ENCODE assay signal across 18 cellular contexts in the genomic region with DNA sequence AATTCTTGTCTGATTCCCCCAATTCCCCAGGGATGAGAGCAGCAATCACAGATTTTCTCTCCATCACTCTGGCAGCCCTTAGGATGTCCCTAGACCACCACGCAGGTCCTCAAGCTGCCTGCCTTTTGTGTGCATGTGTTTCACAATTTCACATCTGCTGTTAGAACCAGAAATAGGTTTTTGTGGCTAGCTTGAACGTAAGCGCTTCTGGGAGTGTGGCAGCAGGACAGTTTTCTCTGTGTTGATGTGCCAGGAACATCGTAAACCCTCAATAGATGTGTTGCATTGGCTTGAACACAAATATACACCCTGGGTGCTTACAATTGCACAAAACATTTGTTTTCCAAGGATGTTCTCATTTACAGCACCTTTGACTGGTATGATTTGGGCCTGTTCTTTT.
"Had no signal": no experiment of that assay in that cellular context is flagged by ENCODE, and none has a peak within 500 bp of the region (broad histone marks: within the 10 kb centered on the region; RNA-seq: fewer than 3 reads in every experiment).

No MANE protein-coding gene starts in this region.

- H3K9me3 ChIP-seq: left ventricle myocardium inferior, mucosa of descending colon, upper lobe of left lung had no signal

- H3K36me3 Mint-ChIP-seq: activated CD4-positive, alpha-beta memory T cell treated with anti-CD3 and anti-CD28 coated beads for 36 hours; activated CD8-positive, alpha-beta memory T cell treated with anti-CD3 and anti-CD28 coated beads, Interleukin-2, amount 10 ng/mL, durations not matched to agents 7 days and 5 days; natural killer cell had no signal

- H3K4me3 Mint-ChIP-seq: activated CD4-positive, alpha-beta memory T cell treated with anti-CD3 and anti-CD28 coated beads for 36 hours; activated CD8-positive, alpha-beta memory T cell treated with anti-CD3 and anti-CD28 coated beads, Interleukin-2, amount 10 ng/mL, durations not matched to agents 7 days and 5 days; activated T-cell treated with anti-CD3 and anti-CD28 coated beads, Interleukin-2, amount 50 U/mL, for 24 hours; natural killer cell; stimulated activated naive CD8-positive, alpha-beta T cell treated with anti-CD3 and anti-CD28 coated beads, Interleukin-15, Interleukin-2, amounts not matched to agents 100 ng/mL and 50 ng/mL, for 24 hours had no signal

- H3K4me1 ChIP-seq: left ventricle myocardium inferior, upper lobe of left lung had no signal

- H3K27me3 ChIP-seq: upper lobe of left lung had no signal

- DNase-seq: activated CD4-positive, alpha-beta memory T cell treated with anti-CD3 and anti-CD28 coated beads for 36 hours; activated CD8-positive, alpha-beta memory T cell treated with anti-CD3 and anti-CD28 coated beads, Interleukin-2, amount 10 ng/mL, durations not matched to agents 7 days and 5 days; activated effector memory CD4-positive, alpha-beta T cell treated with Interleukin-2 at 50 U/mL for 16 hours; activated naive CD4-positive, alpha-beta T cell treated with anti-CD3 and anti-CD28 coated beads, Interleukin-2, amount 50 U/mL, for 16 hours; activated T-cell treated with anti-CD3 and anti-CD28 coated beads, Interleukin-2, amount 50 U/mL, for 24 hours; hippocampal formation; kidney; left ventricle myocardium inferior; mucosa of descending colon; natural killer cell; nucleus accumbens; right cardiac atrium; upper lobe of left lung; WERI-Rb-1 had no signal

- H3K27ac ChIP-seq: epithelial cell of prostate, left ventricle myocardium inferior, upper lobe of left lung, WERI-Rb-1 had no signal

- ATAC-seq: activated CD8-positive, alpha-beta memory T cell treated with anti-CD3 and anti-CD28 coated beads, Interleukin-2, amount 10 ng/mL, durations not matched to agents 7 days and 5 days; mucosa of descending colon; natural killer cell; right cardiac atrium had no signal

- H3K36me3 ChIP-seq: left ventricle myocardium inferior, upper lobe of left lung, WERI-Rb-1 had no signal

- H3K4me1 Mint-ChIP-seq: activated CD8-positive, alpha-beta memory T cell treated with anti-CD3 and anti-CD28 coated beads, Interleukin-2, amount 10 ng/mL, durations not matched to agents 7 days and 5 days; natural killer cell had no signal

- H3K4me3 ChIP-seq: left ventricle myocardium inferior, mucosa of descending colon, smooth muscle cell, upper lobe of left lung had no signal

- FAIRE-seq: astrocyte, kidney had no signal

- H3K27ac Mint-ChIP-seq: activated CD4-positive, alpha-beta memory T cell treated with anti-CD3 and anti-CD28 coated beads for 36 hours; activated CD8-positive, alpha-beta memory T cell treated with anti-CD3 and anti-CD28 coated beads, Interleukin-2, amount 10 ng/mL, durations not matched to agents 7 days and 5 days; activated T-cell treated with anti-CD3 and anti-CD28 coated beads, Interleukin-2, amount 50 U/mL, for 24 hours; natural killer cell; stimulated activated naive CD8-positive, alpha-beta T cell treated with anti-CD3 and anti-CD28 coated beads, Interleukin-15, Interleukin-2, amounts not matched to agents 100 ng/mL and 50 ng/mL, for 24 hours had no signal

- H3K9me3 Mint-ChIP-seq: activated CD4-positive, alpha-beta memory T cell treated with anti-CD3 and anti-CD28 coated beads for 36 hours; activated T-cell treated with anti-CD3 and anti-CD28 coated beads, Interleukin-2, amount 50 U/mL, for 24 hours; natural killer cell; stimulated activated naive CD8-positive, alpha-beta T cell treated with anti-CD3 and anti-CD28 coated beads, Interleukin-15, Interleukin-2, amounts not matched to agents 100 ng/mL and 50 ng/mL, for 24 hours had no signal

- H3K4me2 ChIP-seq: smooth muscle cell had no signal

- H3K27me3 Mint-ChIP-seq: activated CD4-positive, alpha-beta memory T cell treated with anti-CD3 and anti-CD28 coated beads for 36 hours; stimulated activated naive CD8-positive, alpha-beta T cell treated with anti-CD3 and anti-CD28 coated beads, Interleukin-15, Interleukin-2, amounts not matched to agents 100 ng/mL and 50 ng/mL, for 24 hours had no signal
